In the genomic region with DNA sequence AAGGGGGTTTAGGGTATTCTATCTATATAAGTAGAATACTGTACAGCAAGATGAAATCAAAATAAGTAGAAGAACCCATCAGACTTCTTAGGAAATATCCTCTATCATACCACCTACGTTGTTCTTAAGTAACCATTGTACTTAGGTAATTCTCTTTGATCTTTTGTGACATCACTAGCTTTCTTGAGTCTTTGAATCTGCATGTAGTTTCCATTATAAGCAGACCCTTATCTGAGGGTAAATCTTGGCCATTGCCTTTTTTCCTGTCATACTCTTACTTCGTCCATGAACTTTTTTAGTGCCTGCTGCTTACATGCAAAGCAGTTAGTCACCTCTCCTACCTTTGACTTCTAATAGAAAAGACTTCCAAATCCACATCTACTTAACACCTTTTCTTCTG, we compare ENCODE assay signal across 25 cellular contexts. TPM values are rescaled to one million over a fixed set of nuclear protein-coding genes. Genes with fewer than 3 reads are reported as not detected.
DNase-seq lines count a peak whose midpoint lies in the region; ATAC-seq and TF ChIP-seq lines count a peak whose summit lies in the region.
"Had no signal": no experiment of that assay in that cellular context is flagged by ENCODE, and none has a peak within 500 bp of the region (broad histone marks: within the 10 kb centered on the region; RNA-seq: fewer than 3 reads in every experiment).

No MANE protein-coding gene starts in this region.

- no peak overlapping the region for H3K4ac ChIP-seq in H9 (ENCODE audit: low read depth, low read length)

- H3K56ac ChIP-seq in H9 (ENCODE audit: insufficient read length, low read depth, low read length) = no peak overlapping the region

- H3F3A ChIP-seq in smooth muscle cell (ENCODE audit: low read depth) = peaks cover 14% of the 10 kb centered on the region

- no peak overlapping the region for H4K5ac ChIP-seq in H9 (ENCODE audit: insufficient read length, low read depth, low read length)

- CTCF ChIA-PET in activated CD4-positive, alpha-beta memory T cell treated with anti-CD3 and anti-CD28 coated beads for 36 hours (lab: Charles Lee) = no interaction called here
- CTCF ChIA-PET in activated CD4-positive, alpha-beta memory T cell treated with anti-CD3 and anti-CD28 coated beads, Interleukin-2, amount 10 ng/mL, durations not matched to agents 7 days and 5 days (lab: Charles Lee) = no interaction called here

- peaks cover 98% of the 10 kb centered on the region for H3K79me2 ChIP-seq in smooth muscle cell (ENCODE audit: low read depth)
- H3K79me2 ChIP-seq in H9 (ENCODE audit: insufficient read depth, low read length) = peaks cover 26% of the 10 kb centered on the region

- no peak overlapping the region for H4K8ac ChIP-seq in H9 (replicated peaks; ENCODE audit: insufficient read length, low read depth, low read length)

- H3K4me3 ChIP-seq in smooth muscle cell = no peak overlapping the region
- H3K4me3 ChIP-seq: esophagus muscularis mucosa, gastrocnemius medialis, mucosa of descending colon, transverse colon had no signal

- no peak for DNase-seq in activated CD4-positive, alpha-beta memory T cell treated with anti-CD3 and anti-CD28 coated beads for 36 hours
- DNase-seq in activated CD4-positive, alpha-beta memory T cell treated with anti-CD3 and anti-CD28 coated beads, Interleukin-2, amount 10 ng/mL, durations not matched to agents 7 days and 5 days = no peak
- no peak for DNase-seq in T-helper 2 cell treated with Interferon-gamma antibody and Interleukin-4, amounts not matched to agents 5 μg/mL and 100 μg/mL, for 36 hours (ENCODE audit: low spot score)
- no peak for DNase-seq in effector memory CD8-positive, alpha-beta T cell
- DNase-seq in smooth muscle cell (lab: John Stamatoyannopoulos, UW; ENCODE audit: unreplicated experiment) (no peak), cerebellar nuclear complex (lab: John Stamatoyannopoulos, UW) (no peak), H9 (no peak), OCI-M2 (lab: John Stamatoyannopoulos, UW; ENCODE audit: unreplicated experiment) (no peak)
- DNase-seq: activated CD4-positive, alpha-beta T cell treated with anti-CD3 and anti-CD28 coated beads for 4 hours; activated CD8-positive, alpha-beta memory T cell treated with anti-CD3 and anti-CD28 coated beads, Interleukin-2, amount 50 U/mL, for 48 hours; activated naive CD4-positive, alpha-beta T cell treated with anti-CD3 and anti-CD28 coated beads, Interleukin-2, amount 10 ng/mL, durations not matched to agents 7 days and 5 days; Calu3; effector CD4-positive, alpha-beta T cell; gastrocnemius medialis; islet precursor cell; mucosa of descending colon; MV-4-11; NCI-H187 treated with DMSO at 0.1 percent for 48 hours; NCI-H69; small intestine; stimulated activated CD4-positive, alpha-beta T cell treated with anti-CD3 and anti-CD28 coated beads, Interleukin-2, amount 100 ng/mL, for 48 hours; stimulated activated naive CD4-positive, alpha-beta T cell treated with Interleukin-2 at 50 U/mL for 16 hours; transverse colon had no signal

- H3K9ac ChIP-seq in smooth muscle cell (ENCODE audit: low read depth) (no peak overlapping the region), H9 (ENCODE audit: extremely low read depth, insufficient read length, low read length) (no peak overlapping the region)
- H3K9ac ChIP-seq: KMS-11 had no signal

- H3K27me3 ChIP-seq in smooth muscle cell (ENCODE audit: low read depth) = no peaks in the 10 kb centered on the region
- H3K27me3 ChIP-seq in H9 (ENCODE audit: insufficient read depth, low read length) = no peaks in the 10 kb centered on the region
- H3K27me3 ChIP-seq: esophagus muscularis mucosa, gastrocnemius medialis, transverse colon had no signal

- H3K9me3 ChIP-seq in smooth muscle cell (replicated peaks; ENCODE audit: low read depth) = no peaks in the 10 kb centered on the region
- H3K9me3 ChIP-seq in H9 (ENCODE audit: control insufficient read depth, low read depth, low read length) = no peaks in the 10 kb centered on the region
- H3K9me3 ChIP-seq: esophagus muscularis mucosa, gastrocnemius medialis, mucosa of descending colon, transverse colon had no signal

- no peak overlapping the region for H2BK20ac ChIP-seq in H9 (ENCODE audit: low read depth, low read length, poor library complexity, severe bottlenecking)

- POLR2A ChIA-PET in activated CD4-positive, alpha-beta memory T cell treated with anti-CD3 and anti-CD28 coated beads for 36 hours (lab: Charles Lee) = no interaction called here
- POLR2A ChIA-PET in activated CD4-positive, alpha-beta memory T cell treated with anti-CD3 and anti-CD28 coated beads, Interleukin-2, amount 10 ng/mL, durations not matched to agents 7 days and 5 days (lab: Charles Lee) = interaction anchor here (1.4 kb wide), 1 partner anchor 50 kb away, joined by 4 read pairs; no protein-coding TSS in a partner anchor

- H2AK5ac ChIP-seq in H9 (ENCODE audit: insufficient read length, low read length) = no peak overlapping the region

- no peak overlapping the region for H3K23ac ChIP-seq in H9 (ENCODE audit: insufficient read length, low read depth, low read length)

- no peak overlapping the region for H3K18ac ChIP-seq in H9 (ENCODE audit: insufficient read length, low read depth, low read length)

- no peak overlapping the region for H3K14ac ChIP-seq in H9 (ENCODE audit: insufficient read depth, low read length)

- intact Hi-C loops in activated CD4-positive, alpha-beta memory T cell treated with anti-CD3 and anti-CD28 coated beads for 36 hours (cut with micrococcal nuclease) = loop anchor here (5.0 kb wide), 1 partner anchor 35 kb away; no protein-coding TSS in a partner anchor

- H3K4me1 ChIP-seq in smooth muscle cell (ENCODE audit: low read depth) (no peaks in the 10 kb centered on the region), H9 (ENCODE audit: insufficient read depth, low read length) (no peaks in the 10 kb centered on the region; the same call in 1 of the 2 replicates)

- 79% methylated on average over 2 of the region's 2 CpGs for WGBS in smooth muscle cell (ENCODE audit: low lambda C conversion rate)
- WGBS in H9 (ENCODE audit: extremely low coverage, insufficient read length, low lambda C conversion rate) = no CpG with 5 or more reads among the region's 2 CpGs

- peaks cover 37% of the 10 kb centered on the region for H3K36me3 Mint-ChIP-seq in activated CD4-positive, alpha-beta memory T cell treated with anti-CD3 and anti-CD28 coated beads for 36 hours
- peaks cover 58% of the 10 kb centered on the region for H3K36me3 Mint-ChIP-seq in activated CD4-positive, alpha-beta memory T cell treated with anti-CD3 and anti-CD28 coated beads, Interleukin-2, amount 10 ng/mL, durations not matched to agents 7 days and 5 days (ENCODE audit: low read depth)
- peaks cover 52% of the 10 kb centered on the region for H3K36me3 Mint-ChIP-seq in T-helper 2 cell treated with Interferon-gamma antibody and Interleukin-4, amounts not matched to agents 5 μg/mL and 100 μg/mL, for 36 hours (ENCODE audit: low read depth)
- peaks cover 62% of the 10 kb centered on the region for H3K36me3 Mint-ChIP-seq in effector memory CD8-positive, alpha-beta T cell (ENCODE audit: insufficient read depth)
- peaks cover 21 to 47% (median 21%) of the 10 kb centered on the region in 3 experiments; a peak in 6 of 7 replicates for H3K36me3 Mint-ChIP-seq in H9 (ENCODE audit: insufficient read depth in 1 of 3, low read depth in 3 of 3)

- no peaks in the 10 kb centered on the region for H3K27me3 Mint-ChIP-seq in activated CD4-positive, alpha-beta memory T cell treated with anti-CD3 and anti-CD28 coated beads for 36 hours
- no peaks in the 10 kb centered on the region for H3K27me3 Mint-ChIP-seq in activated CD4-positive, alpha-beta memory T cell treated with anti-CD3 and anti-CD28 coated beads, Interleukin-2, amount 10 ng/mL, durations not matched to agents 7 days and 5 days
- H3K27me3 Mint-ChIP-seq in T-helper 2 cell treated with Interferon-gamma antibody and Interleukin-4, amounts not matched to agents 5 μg/mL and 100 μg/mL, for 36 hours (ENCODE audit: low read depth) = no peaks in the 10 kb centered on the region
- H3K27me3 Mint-ChIP-seq in effector memory CD8-positive, alpha-beta T cell = no peaks in the 10 kb centered on the region
- no peaks in the 10 kb centered on the region for H3K27me3 Mint-ChIP-seq in H9 (ENCODE audit: low read depth)
- H3K27me3 Mint-ChIP-seq: activated naive CD4-positive, alpha-beta T cell treated with anti-CD3 and anti-CD28 coated beads, Interleukin-2, amount 10 ng/mL, durations not matched to agents 7 days and 5 days had no signal

- peak overlapping the region; percentile 16 for H3K27ac Mint-ChIP-seq in activated CD4-positive, alpha-beta memory T cell treated with anti-CD3 and anti-CD28 coated beads for 36 hours
- no peak overlapping the region for H3K27ac Mint-ChIP-seq in activated CD4-positive, alpha-beta memory T cell treated with anti-CD3 and anti-CD28 coated beads, Interleukin-2, amount 10 ng/mL, durations not matched to agents 7 days and 5 days
- H3K27ac Mint-ChIP-seq in T-helper 2 cell treated with Interferon-gamma antibody and Interleukin-4, amounts not matched to agents 5 μg/mL and 100 μg/mL, for 36 hours = peak overlapping the region; percentile 1
- H3K27ac Mint-ChIP-seq in effector memory CD8-positive, alpha-beta T cell = peak overlapping the region; percentile 77 to 83
- H3K27ac Mint-ChIP-seq in H9 = peak overlapping the region in 1 of 3 experiments; percentile 28; a peak in 1 of 7 replicates
- H3K27ac Mint-ChIP-seq: activated naive CD4-positive, alpha-beta T cell treated with anti-CD3 and anti-CD28 coated beads, Interleukin-2, amount 10 ng/mL, durations not matched to agents 7 days and 5 days had no signal

- no peak overlapping the region for H3K4me3 Mint-ChIP-seq in activated CD4-positive, alpha-beta memory T cell treated with anti-CD3 and anti-CD28 coated beads for 36 hours
- no peak overlapping the region for H3K4me3 Mint-ChIP-seq in activated CD4-positive, alpha-beta memory T cell treated with anti-CD3 and anti-CD28 coated beads, Interleukin-2, amount 10 ng/mL, durations not matched to agents 7 days and 5 days
- no peak overlapping the region for H3K4me3 Mint-ChIP-seq in T-helper 2 cell treated with Interferon-gamma antibody and Interleukin-4, amounts not matched to agents 5 μg/mL and 100 μg/mL, for 36 hours
- H3K4me3 Mint-ChIP-seq in effector memory CD8-positive, alpha-beta T cell = peak overlapping the region in 1 of 2 donors; percentile 2
- H3K4me3 Mint-ChIP-seq in H9 = no peak overlapping the region
- H3K4me3 Mint-ChIP-seq: activated naive CD4-positive, alpha-beta T cell treated with anti-CD3 and anti-CD28 coated beads, Interleukin-2, amount 10 ng/mL, durations not matched to agents 7 days and 5 days had no signal

- no peak for TF ChIP-seq CTCF in smooth muscle cell (IDR thresholded peaks at IDR 0.05; ENCODE audit: borderline replicate concordance, insufficient read depth, poor library complexity, severe bottlenecking)
- no peak for TF ChIP-seq CTCF in H9 (conservative IDR thresholded peaks at IDR 0.05)

- H3K36me3 ChIP-seq in smooth muscle cell (ENCODE audit: low read depth) = peaks cover 6% of the 10 kb centered on the region

- ATAC-seq in effector memory CD8-positive, alpha-beta T cell (replicated peaks) = no peak
- ATAC-seq: mucosa of descending colon had no signal

- no peaks in the 10 kb centered on the region for H3K23me2 ChIP-seq in H9 (ENCODE audit: insufficient read length, low read depth, low read length, poor library complexity, severe bottlenecking)

- no peak overlapping the region for H2BK15ac ChIP-seq in H9 (ENCODE audit: low read depth, low read length)

- no peaks in the 10 kb centered on the region for H3K9me3 Mint-ChIP-seq in activated CD4-positive, alpha-beta memory T cell treated with anti-CD3 and anti-CD28 coated beads for 36 hours
- no peaks in the 10 kb centered on the region for H3K9me3 Mint-ChIP-seq in activated CD4-positive, alpha-beta memory T cell treated with anti-CD3 and anti-CD28 coated beads, Interleukin-2, amount 10 ng/mL, durations not matched to agents 7 days and 5 days
- H3K9me3 Mint-ChIP-seq in T-helper 2 cell treated with Interferon-gamma antibody and Interleukin-4, amounts not matched to agents 5 μg/mL and 100 μg/mL, for 36 hours = no peaks in the 10 kb centered on the region
- no peaks in the 10 kb centered on the region for H3K9me3 Mint-ChIP-seq in effector memory CD8-positive, alpha-beta T cell
- H3K9me3 Mint-ChIP-seq in H9 = no peaks in the 10 kb centered on the region
- H3K9me3 Mint-ChIP-seq: activated naive CD4-positive, alpha-beta T cell treated with anti-CD3 and anti-CD28 coated beads, Interleukin-2, amount 10 ng/mL, durations not matched to agents 7 days and 5 days had no signal

- H3K27ac ChIP-seq in smooth muscle cell (ENCODE audit: low read depth) (peak overlapping the region; percentile 30), H9 (ENCODE audit: insufficient read length, low read depth, low read length) (no peak overlapping the region)
- H3K27ac ChIP-seq: esophagus muscularis mucosa, gastrocnemius medialis, KMS-11, transverse colon had no signal

- H4K91ac ChIP-seq in H9 (ENCODE audit: insufficient read length, low read depth, low read length) = no peak overlapping the region

- no peak overlapping the region for H3K4me2 ChIP-seq in smooth muscle cell
- H3K4me2 ChIP-seq in H9 (ENCODE audit: insufficient read depth, insufficient read length, low read length) = no peak overlapping the region
- H3K4me2 ChIP-seq: KMS-11 had no signal

- no peak overlapping the region for H2BK5ac ChIP-seq in H9 (ENCODE audit: insufficient read length, low read length)

- peaks cover 100% of the 10 kb centered on the region for H4K20me1 ChIP-seq in smooth muscle cell (ENCODE audit: low read depth)
- H4K20me1 ChIP-seq in H9 (ENCODE audit: control insufficient read depth, insufficient read depth, insufficient read length) = no peaks in the 10 kb centered on the region

- H2AFZ ChIP-seq in smooth muscle cell (ENCODE audit: low read depth) (no peak overlapping the region), H9 (ENCODE audit: low read length) (no peak overlapping the region)

- peaks cover 54% of the 10 kb centered on the region for H3K4me1 Mint-ChIP-seq in activated CD4-positive, alpha-beta memory T cell treated with anti-CD3 and anti-CD28 coated beads for 36 hours (ENCODE audit: low read depth)
- peaks cover 31% of the 10 kb centered on the region for H3K4me1 Mint-ChIP-seq in activated CD4-positive, alpha-beta memory T cell treated with anti-CD3 and anti-CD28 coated beads, Interleukin-2, amount 10 ng/mL, durations not matched to agents 7 days and 5 days
- peaks cover 22% of the 10 kb centered on the region for H3K4me1 Mint-ChIP-seq in T-helper 2 cell treated with Interferon-gamma antibody and Interleukin-4, amounts not matched to agents 5 μg/mL and 100 μg/mL, for 36 hours (ENCODE audit: low read depth)
- peaks cover 51 to 73% of the 10 kb centered on the region in 2 donors for H3K4me1 Mint-ChIP-seq in effector memory CD8-positive, alpha-beta T cell (ENCODE audit: low read depth in 2 of 2)
- H3K4me1 Mint-ChIP-seq in H9 = peaks cover 48 to 53% of the 10 kb centered on the region in 2 experiments

- no peak overlapping the region for H2BK12ac ChIP-seq in H9 (ENCODE audit: insufficient read length, low read depth, low read length)

- H3T11ph ChIP-seq in H9 (ENCODE audit: low read length) = no peak overlapping the region

- no peaks in the 10 kb centered on the region for H3K79me1 ChIP-seq in H9 (ENCODE audit: insufficient read depth, low read depth, low read length, poor library complexity, severe bottlenecking)

- H2BK120ac ChIP-seq in H9 (ENCODE audit: low read depth, low read length, poor library complexity, severe bottlenecking) = no peak overlapping the region

RNA-seq across cellular contexts. Expression of gene WAC, which starts 49.0 kb away (rescaled TPM):
- total RNA-seq in activated CD4-positive, alpha-beta memory T cell treated with anti-CD3 and anti-CD28 coated beads for 36 hours = 10 to 100 TPM; 92.9 to 93.1 TPM
- 100 to 1,000 TPM; 128 to 132 TPM for total RNA-seq in activated CD4-positive, alpha-beta memory T cell treated with anti-CD3 and anti-CD28 coated beads, Interleukin-2, amount 10 ng/mL, durations not matched to agents 7 days and 5 days
- total RNA-seq in smooth muscle cell (97.5 and 121 TPM in 2 replicates), H9 (2021) (130 and 134 TPM in 2 replicates)
- polyA plus RNA-seq in smooth muscle cell = 52.2 and 78.4 TPM in 2 replicates
